Comparison of ENCODE assay signal across 1 cellular context in genomic region chr5:38420691-38421395, GRCh38.
TF ChIP-seq lines count a peak whose summit lies in the region.

No MANE protein-coding gene starts in this region.

TF ChIP-seq in H1, 55 proteins besides CTCF, POLR2A, EP300 and RAD21:
- no peak for TF ChIP-seq SUZ12 (IDR thresholded peaks at IDR 0.05; ENCODE audit: low read length)
- 0 out of 2 replicates have a peak, but pooled peaks have one; percentile 29 for TF ChIP-seq CEBPB (IDR thresholded peaks at IDR 0.05; ENCODE audit: low read depth, low read length)
- TF ChIP-seq POU5F1 (IDR thresholded peaks at IDR 0.05; ENCODE audit: low read depth, low read length) = no peak
- TF ChIP-seq YY1 (IDR thresholded peaks at IDR 0.05; ENCODE audit: low read depth, low read length) = peak; percentile 40; the same call in 1 of the 2 replicates
- TF ChIP-seq HDAC6 (IDR thresholded peaks at IDR 0.05; ENCODE audit: low read depth, low read length) = no peak
- no peak for TF ChIP-seq SP2 (IDR thresholded peaks at IDR 0.05; ENCODE audit: low read length)
- no peak for TF ChIP-seq EGR1 (IDR thresholded peaks at IDR 0.05; ENCODE audit: borderline replicate concordance, low read depth, low read length)
- TF ChIP-seq TCF12 (IDR thresholded peaks at IDR 0.05; ENCODE audit: low read depth, low read length) = no peak
- TF ChIP-seq KDM5A (IDR thresholded peaks at IDR 0.05; ENCODE audit: low read length) = no peak
- no peak for TF ChIP-seq PHF8 (conservative IDR thresholded peaks at IDR 0.05; ENCODE audit: low read depth, low read length)
- TF ChIP-seq KDM4A (IDR thresholded peaks at IDR 0.05; ENCODE audit: low read depth, low read length, severe bottlenecking) = no peak
- no peak for TF ChIP-seq FOSL1 (IDR thresholded peaks at IDR 0.05; ENCODE audit: insufficient read depth, low read depth, low read length)
- no peak for TF ChIP-seq RBBP5 (IDR thresholded peaks at IDR 0.05; ENCODE audit: borderline replicate concordance, low read depth, low read length)
- no peak for TF ChIP-seq CHD2 (IDR thresholded peaks at IDR 0.05; ENCODE audit: low read length)
- TF ChIP-seq CHD1 (IDR thresholded peaks at IDR 0.05; ENCODE audit: low read depth, low read length) = no peak
- no peak for TF ChIP-seq GTF2F1 (IDR thresholded peaks at IDR 0.05; ENCODE audit: borderline replicate concordance, low read depth, low read length)
- TF ChIP-seq, protein P1, sequence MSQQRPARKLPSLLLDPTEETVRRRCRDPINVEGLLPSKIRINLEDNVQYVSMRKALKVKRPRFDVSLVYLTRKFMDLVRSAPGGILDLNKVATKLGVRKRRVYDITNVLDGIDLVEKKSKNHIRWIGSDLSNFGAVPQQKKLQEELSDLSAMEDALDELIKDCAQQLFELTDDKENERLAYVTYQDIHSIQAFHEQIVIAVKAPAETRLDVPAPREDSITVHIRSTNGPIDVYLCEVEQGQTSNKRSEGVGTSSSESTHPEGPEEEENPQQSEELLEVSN (IDR thresholded peaks at IDR 0.05) = no peak
TF ChIP-seq in H1: peak in this region for 2.
